19 cellular contexts compared by ENCODE assay signal in genomic region chr16:75497558-75497957, GRCh38. TPM values are rescaled to one million over a fixed set of nuclear protein-coding genes. Genes with fewer than 3 reads are reported as not detected.
DNase-seq lines count a peak whose midpoint lies in the region; ATAC-seq and TF ChIP-seq lines count a peak whose summit lies in the region.
"Had no signal": no experiment of that assay in that cellular context is flagged by ENCODE, and none has a peak within 500 bp of the region (broad histone marks: within the 10 kb centered on the region; RNA-seq: fewer than 3 reads in every experiment).

No MANE protein-coding gene starts in this region.

- in situ Hi-C loops in G401 (cut with HindIII; ENCODE audit: low sequenced_read_pairs), result no loop called here

- peaks cover 13 to 65% of the 10 kb centered on the region in 2 donors for H3K4me1 ChIP-seq in thoracic aorta (ENCODE audit: control insufficient read depth in 1 of 2, low read depth in 2 of 2)

- no peak for ATAC-seq in thoracic aorta (ENCODE audit: insufficient number of reproducible peaks, low FRiP score, low read depth)
- ATAC-seq: Panc1, Right ventricle myocardium inferior had no signal

- no peak for TF ChIP-seq CTCF in thoracic aorta (IDR thresholded peaks at IDR 0.05)

- no peak overlapping the region for H3K4me3 ChIP-seq in thoracic aorta
- H3K4me3 ChIP-seq: HAP-1 had no signal

- no peaks in the 10 kb centered on the region for H3K36me3 ChIP-seq in thoracic aorta
- H3K36me3 ChIP-seq: BE2C, HAP-1 had no signal

- H3K27ac ChIP-seq in thoracic aorta, result peak overlapping the region; percentile 59 to 75

- no peaks in the 10 kb centered on the region for H3K9me3 ChIP-seq in thoracic aorta
- H3K9me3 ChIP-seq: BE2C, HAP-1, SK-N-SH had no signal

- DNase-seq in G401 (ENCODE audit: low spot score) (peak; percentile 93), NCI-H446 treated with DMSO at 0.1 percent for 48 hours (lab: John Stamatoyannopoulos, UW) (peak; percentile 72), cerebellar cortex (ENCODE audit: low spot score) (peak; percentile 90), thoracic aorta (ENCODE audit: low spot score) (no peak), AG08396 (ENCODE audit: low spot score) (no peak), NCI-H82 (lab: John Stamatoyannopoulos, UW) (no peak), germinal center (ENCODE audit: low spot score) (no peak)
- DNase-seq: BE2C; CD8-positive, alpha-beta memory T cell; IMR-90; Kasumi-1; NCI-H1417; NCI-H2029 treated with DMSO at 0.1 percent for 48 hours; NCI-H2227 treated with DMSO at 0.1 percent for 48 hours; SK-N-SH had no signal

- H3K27me3 ChIP-seq in thoracic aorta (replicated peaks; ENCODE audit: insufficient read depth), result no peaks in the 10 kb centered on the region
- H3K27me3 ChIP-seq: BE2C had no signal

RNA-seq across cellular contexts. Expression of gene CHST6, which starts 2.3 kb away (rescaled TPM):
- 0.31 TPM in 1 of 2 replicates, not detected in the other for total RNA-seq in G401 (2014; rRNA removed; shearing (Covaris generic))
- 1 to 10 TPM; 7.7 to 8.3 TPM for total RNA-seq in thoracic aorta
- total RNA-seq: HT-29 had no signal

RNA-seq across cellular contexts. Expression of gene TMEM170A, which starts 33.1 kb away (rescaled TPM):
- total RNA-seq in G401 (2014; rRNA removed; shearing (Covaris generic)), result 33.0 and 47.7 TPM in 2 replicates
- 10 to 100 TPM; 11.6 to 29.6 TPM for total RNA-seq in thoracic aorta

RNA-seq across cellular contexts. Expression of gene CHST5, which starts 38.4 kb away (rescaled TPM):
- total RNA-seq in G401 (2014; rRNA removed; shearing (Covaris generic)), result 0.12 TPM in 1 of 2 replicates, not detected in the other
- under 1 TPM in 1 of 2 donors, not detected in 1; 0.56 TPM for total RNA-seq in thoracic aorta
- total RNA-seq: CD8-positive, alpha-beta memory T cell; IMR-90 had no signal

RNA-seq across cellular contexts. Expression of gene TMEM231, which starts 58.5 kb away (rescaled TPM):
- 24.2 and 46.1 TPM in 2 replicates for total RNA-seq in G401 (2014; rRNA removed; shearing (Covaris generic))
- 10 to 100 TPM; 10.4 to 11.8 TPM for total RNA-seq in thoracic aorta

Comparison
In these comparisons a context has a peak if more than half of its experiments do, and no peak if none do; other contexts are left out.
1. DNase-seq: peak in G401 (single experiment), NCI-H446 treated with DMSO at 0.1 percent for 48 hours (single experiment) and cerebellar cortex (single experiment); none in thoracic aorta (single experiment), AG08396 (single experiment), NCI-H82 (single experiment) and germinal center (single experiment).